ENCODE assay signal across 1 cellular context in genomic region chr13:112587767-112588489, GRCh38.
TF ChIP-seq lines count a peak whose summit lies in the region.

Gene TUBGCP3, minus strand, starts transcription at chr13:112588153. Its CDS starts 173 bp downstream, at chr13:112587980.

TF ChIP-seq in HepG2, 621 proteins besides CTCF, POLR2A, EP300 and RAD21 (continued from another document):
- TF ChIP-seq ZNF281 (CRISPR knock-in tag; IDR thresholded peaks at IDR 0.05; ENCODE audit: borderline replicate concordance) (peak; percentile 65; the same call in 1 of the 2 replicates), RBFOX2 (IDR thresholded peaks at IDR 0.05; ENCODE audit: low read depth, low read length) (peak; percentile 97), ZNF850 (CRISPR knock-in tag; conservative IDR thresholded peaks at IDR 0.05) (0 out of 2 replicates have a peak, but pooled peaks have one; percentile 82), KAT8 (CRISPR knock-in tag; IDR thresholded peaks at IDR 0.05) (peak; percentile 95), ZNF674 (CRISPR knock-in tag; IDR thresholded peaks at IDR 0.05; ENCODE audit: low read depth) (no peak; the same call in 1 of the 2 replicates), TFDP1 (CRISPR knock-in tag; IDR thresholded peaks at IDR 0.05; ENCODE audit: borderline replicate concordance) (peak; percentile 98)
